In genomic region chr5:76542887-76543690, GRCh38 we compare ENCODE assay signal across 8 cellular contexts.
DNase-seq lines count a peak whose midpoint lies in the region; ATAC-seq and TF ChIP-seq lines count a peak whose summit lies in the region.

No MANE protein-coding gene starts in this region.

- no peaks in the 10 kb centered on the region for H3K36me3 ChIP-seq in GM06990 (ENCODE audit: control insufficient read depth, insufficient read depth, low read length)
- H3K36me3 ChIP-seq in WERI-Rb-1, result no peaks in the 10 kb centered on the region

- no peaks in the 10 kb centered on the region for H3K9me3 ChIP-seq in WERI-Rb-1 (ENCODE audit: severe bottlenecking)

- peaks cover 79 to 83% of the 10 kb centered on the region in 2 donors for H3K4me1 Mint-ChIP-seq in effector memory CD8-positive, alpha-beta T cell (ENCODE audit: low read depth in 2 of 2)

- no peak for TF ChIP-seq CTCF in GM06990 (IDR thresholded peaks at IDR 0.05; ENCODE audit: insufficient read depth, low read length, poor library complexity, severe bottlenecking)
- no peak for TF ChIP-seq CTCF in WERI-Rb-1 (IDR thresholded peaks at IDR 0.05; ENCODE audit: low read depth, low read length)

- H3K4me3 ChIP-seq in GM06990 (replicated peaks; ENCODE audit: low read depth, low read length), result no peak overlapping the region
- no peak overlapping the region for H3K4me3 ChIP-seq in WERI-Rb-1 (ENCODE audit: low read depth, low read length)

- H3K36me3 Mint-ChIP-seq in effector memory CD8-positive, alpha-beta T cell (ENCODE audit: insufficient read depth), result peaks cover 26% of the 10 kb centered on the region

- no peak overlapping the region for H3K27ac ChIP-seq in WERI-Rb-1

- H3K27me3 Mint-ChIP-seq in effector memory CD8-positive, alpha-beta T cell, result no peaks in the 10 kb centered on the region

- ATAC-seq in effector memory CD8-positive, alpha-beta T cell (replicated peaks), result peak; percentile 69

- H3K27ac Mint-ChIP-seq in effector memory CD8-positive, alpha-beta T cell, result peak overlapping the region; percentile 98 to 99

- peak; percentile 6 for DNase-seq in GM06990 (ENCODE audit: extremely low read depth, insufficient read length)
- peak; percentile 51 to 52 for DNase-seq in activated CD4-positive, alpha-beta T cell treated with anti-CD3 and anti-CD28 coated beads for 4 hours
- DNase-seq in effector memory CD8-positive, alpha-beta T cell, result peak; percentile 67 to 76 (median 68)
- peak; percentile 61 to 68 for DNase-seq in stimulated activated CD4-positive, alpha-beta T cell treated with anti-CD3 and anti-CD28 coated beads, Interleukin-2, amount 100 ng/mL, for 24 hours
- no peak for DNase-seq in SW480 (ENCODE audit: low spot score)
- no peak for DNase-seq in NCI-H1105 (lab: John Stamatoyannopoulos, UW)
- no peak for DNase-seq in SHP77 (lab: John Stamatoyannopoulos, UW)
- no peak for DNase-seq in WERI-Rb-1

- peak overlapping the region; percentile 78 to 84 for H3K4me3 Mint-ChIP-seq in effector memory CD8-positive, alpha-beta T cell

- H3K27me3 ChIP-seq in GM06990 (replicated peaks; ENCODE audit: control insufficient read depth, insufficient read depth, low read length) (no peaks in the 10 kb centered on the region), WERI-Rb-1 (ENCODE audit: insufficient read depth, low read depth, severe bottlenecking) (no peaks in the 10 kb centered on the region)

- no peaks in the 10 kb centered on the region for H3K9me3 Mint-ChIP-seq in effector memory CD8-positive, alpha-beta T cell

Comparison
In these comparisons a context has a peak if more than half of its experiments do, and no peak if none do; other contexts are left out.
1. DNase-seq: peak in GM06990 (single experiment), activated CD4-positive, alpha-beta T cell treated with anti-CD3 and anti-CD28 coated beads for 4 hours (2 of 2), effector memory CD8-positive, alpha-beta T cell (3 of 3) and stimulated activated CD4-positive, alpha-beta T cell treated with anti-CD3 and anti-CD28 coated beads, Interleukin-2, amount 100 ng/mL, for 24 hours (2 of 2); none in SW480 (single experiment), NCI-H1105 (single experiment), SHP77 (0 of 2) and WERI-Rb-1 (single experiment).